ENCODE assay signal across 2 cellular contexts in the genomic region with DNA sequence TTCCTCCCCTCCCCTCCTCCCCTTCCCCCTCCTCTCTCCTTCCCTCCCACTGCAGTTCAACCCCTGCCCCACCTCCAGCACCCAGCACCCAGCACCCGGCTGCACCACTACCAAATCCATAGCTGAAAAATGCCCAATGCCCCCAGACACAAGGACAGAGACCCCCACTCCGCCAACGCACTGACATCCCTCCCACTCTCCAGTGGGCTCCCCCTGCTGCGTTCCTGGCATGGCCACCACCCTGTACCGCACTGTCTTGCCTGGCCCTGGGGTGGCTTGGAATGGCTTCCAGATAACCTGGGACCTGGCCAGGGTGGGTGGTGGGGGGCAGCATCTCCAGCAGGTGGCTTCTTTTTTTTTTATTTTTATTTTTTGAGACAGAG.
A peak's percentile ranks its signal among the peaks of the same experiment; 100 is the strongest.
TF ChIP-seq lines count a peak whose summit lies in the region.

No MANE protein-coding gene starts in this region.

TF ChIP-seq in HepG2, 621 proteins besides CTCF, POLR2A, EP300 and RAD21:
- TF ChIP-seq, protein P1, sequence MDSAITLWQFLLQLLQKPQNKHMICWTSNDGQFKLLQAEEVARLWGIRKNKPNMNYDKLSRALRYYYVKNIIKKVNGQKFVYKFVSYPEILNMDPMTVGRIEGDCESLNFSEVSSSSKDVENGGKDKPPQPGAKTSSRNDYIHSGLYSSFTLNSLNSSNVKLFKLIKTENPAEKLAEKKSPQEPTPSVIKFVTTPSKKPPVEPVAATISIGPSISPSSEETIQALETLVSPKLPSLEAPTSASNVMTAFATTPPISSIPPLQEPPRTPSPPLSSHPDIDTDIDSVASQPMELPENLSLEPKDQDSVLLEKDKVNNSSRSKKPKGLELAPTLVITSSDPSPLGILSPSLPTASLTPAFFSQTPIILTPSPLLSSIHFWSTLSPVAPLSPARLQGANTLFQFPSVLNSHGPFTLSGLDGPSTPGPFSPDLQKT (CRISPR knock-in tag; IDR thresholded peaks at IDR 0.05; ENCODE audit: borderline replicate concordance) = no peak
- TF ChIP-seq POLR2G (IDR thresholded peaks at IDR 0.05; ENCODE audit: low read depth, low read length) (no peak), ZNF790 (CRISPR knock-in tag; IDR thresholded peaks at IDR 0.05; ENCODE audit: borderline replicate concordance) (no peak), EEA1 (CRISPR knock-in tag; IDR thresholded peaks at IDR 0.05; ENCODE audit: borderline replicate concordance) (no peak), ZNF143 (CRISPR knock-in tag; IDR thresholded peaks at IDR 0.05) (no peak), HNRNPK (IDR thresholded peaks at IDR 0.05; ENCODE audit: low read depth, low read length, poor library complexity, severe bottlenecking) (peak; percentile 35), CHD2 (IDR thresholded peaks at IDR 0.05; ENCODE audit: low read depth, low read length) (no peak)
- TF ChIP-seq, protein P2, sequence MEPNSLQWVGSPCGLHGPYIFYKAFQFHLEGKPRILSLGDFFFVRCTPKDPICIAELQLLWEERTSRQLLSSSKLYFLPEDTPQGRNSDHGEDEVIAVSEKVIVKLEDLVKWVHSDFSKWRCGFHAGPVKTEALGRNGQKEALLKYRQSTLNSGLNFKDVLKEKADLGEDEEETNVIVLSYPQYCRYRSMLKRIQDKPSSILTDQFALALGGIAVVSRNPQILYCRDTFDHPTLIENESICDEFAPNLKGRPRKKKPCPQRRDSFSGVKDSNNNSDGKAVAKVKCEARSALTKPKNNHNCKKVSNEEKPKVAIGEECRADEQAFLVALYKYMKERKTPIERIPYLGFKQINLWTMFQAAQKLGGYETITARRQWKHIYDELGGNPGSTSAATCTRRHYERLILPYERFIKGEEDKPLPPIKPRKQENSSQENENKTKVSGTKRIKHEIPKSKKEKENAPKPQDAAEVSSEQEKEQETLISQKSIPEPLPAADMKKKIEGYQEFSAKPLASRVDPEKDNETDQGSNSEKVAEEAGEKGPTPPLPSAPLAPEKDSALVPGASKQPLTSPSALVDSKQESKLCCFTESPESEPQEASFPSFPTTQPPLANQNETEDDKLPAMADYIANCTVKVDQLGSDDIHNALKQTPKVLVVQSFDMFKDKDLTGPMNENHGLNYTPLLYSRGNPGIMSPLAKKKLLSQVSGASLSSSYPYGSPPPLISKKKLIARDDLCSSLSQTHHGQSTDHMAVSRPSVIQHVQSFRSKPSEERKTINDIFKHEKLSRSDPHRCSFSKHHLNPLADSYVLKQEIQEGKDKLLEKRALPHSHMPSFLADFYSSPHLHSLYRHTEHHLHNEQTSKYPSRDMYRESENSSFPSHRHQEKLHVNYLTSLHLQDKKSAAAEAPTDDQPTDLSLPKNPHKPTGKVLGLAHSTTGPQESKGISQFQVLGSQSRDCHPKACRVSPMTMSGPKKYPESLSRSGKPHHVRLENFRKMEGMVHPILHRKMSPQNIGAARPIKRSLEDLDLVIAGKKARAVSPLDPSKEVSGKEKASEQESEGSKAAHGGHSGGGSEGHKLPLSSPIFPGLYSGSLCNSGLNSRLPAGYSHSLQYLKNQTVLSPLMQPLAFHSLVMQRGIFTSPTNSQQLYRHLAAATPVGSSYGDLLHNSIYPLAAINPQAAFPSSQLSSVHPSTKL (CRISPR knock-in tag; IDR thresholded peaks at IDR 0.05) = no peak
- TF ChIP-seq, protein P3, sequence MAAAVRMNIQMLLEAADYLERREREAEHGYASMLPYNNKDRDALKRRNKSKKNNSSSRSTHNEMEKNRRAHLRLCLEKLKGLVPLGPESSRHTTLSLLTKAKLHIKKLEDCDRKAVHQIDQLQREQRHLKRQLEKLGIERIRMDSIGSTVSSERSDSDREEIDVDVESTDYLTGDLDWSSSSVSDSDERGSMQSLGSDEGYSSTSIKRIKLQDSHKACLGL (CRISPR knock-in tag; IDR thresholded peaks at IDR 0.05) = no peak

TF ChIP-seq in SK-N-SH treated with all-trans-retinoic acid at 6 μM for 48 hours, 23 proteins besides CTCF, POLR2A, EP300 and RAD21:
- no peak for TF ChIP-seq TCF4 (CRISPR knock-in tag; IDR thresholded peaks at IDR 0.05; ENCODE audit: borderline replicate concordance)
- TF ChIP-seq GLIS3 (CRISPR knock-in tag; IDR thresholded peaks at IDR 0.05) = no peak
- TF ChIP-seq, protein P4, sequence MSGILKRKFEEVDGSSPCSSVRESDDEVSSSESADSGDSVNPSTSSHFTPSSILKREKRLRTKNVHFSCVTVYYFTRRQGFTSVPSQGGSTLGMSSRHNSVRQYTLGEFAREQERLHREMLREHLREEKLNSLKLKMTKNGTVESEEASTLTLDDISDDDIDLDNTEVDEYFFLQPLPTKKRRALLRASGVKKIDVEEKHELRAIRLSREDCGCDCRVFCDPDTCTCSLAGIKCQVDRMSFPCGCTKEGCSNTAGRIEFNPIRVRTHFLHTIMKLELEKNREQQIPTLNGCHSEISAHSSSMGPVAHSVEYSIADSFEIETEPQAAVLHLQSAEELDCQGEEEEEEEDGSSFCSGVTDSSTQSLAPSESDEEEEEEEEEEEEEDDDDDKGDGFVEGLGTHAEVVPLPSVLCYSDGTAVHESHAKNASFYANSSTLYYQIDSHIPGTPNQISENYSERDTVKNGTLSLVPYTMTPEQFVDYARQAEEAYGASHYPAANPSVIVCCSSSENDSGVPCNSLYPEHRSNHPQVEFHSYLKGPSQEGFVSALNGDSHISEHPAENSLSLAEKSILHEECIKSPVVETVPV (CRISPR knock-in tag; IDR thresholded peaks at IDR 0.05) = no peak
- TF ChIP-seq, protein P5, sequence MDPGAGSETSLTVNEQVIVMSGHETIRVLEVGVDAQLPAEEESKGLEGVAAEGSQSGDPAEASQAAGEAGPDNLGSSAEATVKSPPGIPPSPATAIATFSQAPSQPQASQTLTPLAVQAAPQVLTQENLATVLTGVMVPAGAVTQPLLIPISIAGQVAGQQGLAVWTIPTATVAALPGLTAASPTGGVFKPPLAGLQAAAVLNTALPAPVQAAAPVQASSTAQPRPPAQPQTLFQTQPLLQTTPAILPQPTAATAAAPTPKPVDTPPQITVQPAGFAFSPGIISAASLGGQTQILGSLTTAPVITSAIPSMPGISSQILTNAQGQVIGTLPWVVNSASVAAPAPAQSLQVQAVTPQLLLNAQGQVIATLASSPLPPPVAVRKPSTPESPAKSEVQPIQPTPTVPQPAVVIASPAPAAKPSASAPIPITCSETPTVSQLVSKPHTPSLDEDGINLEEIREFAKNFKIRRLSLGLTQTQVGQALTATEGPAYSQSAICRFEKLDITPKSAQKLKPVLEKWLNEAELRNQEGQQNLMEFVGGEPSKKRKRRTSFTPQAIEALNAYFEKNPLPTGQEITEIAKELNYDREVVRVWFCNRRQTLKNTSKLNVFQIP (CRISPR knock-in tag; IDR thresholded peaks at IDR 0.05; ENCODE audit: borderline replicate concordance, low read depth) = no peak
- TF ChIP-seq CSDC2 (CRISPR knock-in tag; IDR thresholded peaks at IDR 0.05) = no peak
- TF ChIP-seq, protein P6, sequence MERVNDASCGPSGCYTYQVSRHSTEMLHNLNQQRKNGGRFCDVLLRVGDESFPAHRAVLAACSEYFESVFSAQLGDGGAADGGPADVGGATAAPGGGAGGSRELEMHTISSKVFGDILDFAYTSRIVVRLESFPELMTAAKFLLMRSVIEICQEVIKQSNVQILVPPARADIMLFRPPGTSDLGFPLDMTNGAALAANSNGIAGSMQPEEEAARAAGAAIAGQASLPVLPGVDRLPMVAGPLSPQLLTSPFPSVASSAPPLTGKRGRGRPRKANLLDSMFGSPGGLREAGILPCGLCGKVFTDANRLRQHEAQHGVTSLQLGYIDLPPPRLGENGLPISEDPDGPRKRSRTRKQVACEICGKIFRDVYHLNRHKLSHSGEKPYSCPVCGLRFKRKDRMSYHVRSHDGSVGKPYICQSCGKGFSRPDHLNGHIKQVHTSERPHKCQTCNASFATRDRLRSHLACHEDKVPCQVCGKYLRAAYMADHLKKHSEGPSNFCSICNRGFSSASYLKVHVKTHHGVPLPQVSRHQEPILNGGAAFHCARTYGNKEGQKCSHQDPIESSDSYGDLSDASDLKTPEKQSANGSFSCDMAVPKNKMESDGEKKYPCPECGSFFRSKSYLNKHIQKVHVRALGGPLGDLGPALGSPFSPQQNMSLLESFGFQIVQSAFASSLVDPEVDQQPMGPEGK (CRISPR knock-in tag; IDR thresholded peaks at IDR 0.05; ENCODE audit: borderline replicate concordance) = no peak
- TF ChIP-seq, protein P7, sequence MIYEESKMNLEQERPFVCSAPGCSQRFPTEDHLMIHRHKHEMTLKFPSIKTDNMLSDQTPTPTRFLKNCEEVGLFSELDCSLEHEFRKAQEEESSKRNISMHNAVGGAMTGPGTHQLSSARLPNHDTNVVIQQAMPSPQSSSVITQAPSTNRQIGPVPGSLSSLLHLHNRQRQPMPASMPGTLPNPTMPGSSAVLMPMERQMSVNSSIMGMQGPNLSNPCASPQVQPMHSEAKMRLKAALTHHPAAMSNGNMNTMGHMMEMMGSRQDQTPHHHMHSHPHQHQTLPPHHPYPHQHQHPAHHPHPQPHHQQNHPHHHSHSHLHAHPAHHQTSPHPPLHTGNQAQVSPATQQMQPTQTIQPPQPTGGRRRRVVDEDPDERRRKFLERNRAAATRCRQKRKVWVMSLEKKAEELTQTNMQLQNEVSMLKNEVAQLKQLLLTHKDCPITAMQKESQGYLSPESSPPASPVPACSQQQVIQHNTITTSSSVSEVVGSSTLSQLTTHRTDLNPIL (CRISPR knock-in tag; IDR thresholded peaks at IDR 0.05; ENCODE audit: low read depth) = no peak
- no peak for TF ChIP-seq ESRRG (CRISPR knock-in tag; IDR thresholded peaks at IDR 0.05)
- TF ChIP-seq ZFP30 (CRISPR knock-in tag; IDR thresholded peaks at IDR 0.05) = no peak
- TF ChIP-seq ZFP3 (CRISPR knock-in tag; IDR thresholded peaks at IDR 0.05) = no peak
- no peak for TF ChIP-seq OSR1 (CRISPR knock-in tag; IDR thresholded peaks at IDR 0.05)
- no peak for TF ChIP-seq TOX (CRISPR knock-in tag; IDR thresholded peaks at IDR 0.05; ENCODE audit: borderline replicate concordance)
